Comparison of ENCODE assay signal across 8 cellular contexts in the genomic region with DNA sequence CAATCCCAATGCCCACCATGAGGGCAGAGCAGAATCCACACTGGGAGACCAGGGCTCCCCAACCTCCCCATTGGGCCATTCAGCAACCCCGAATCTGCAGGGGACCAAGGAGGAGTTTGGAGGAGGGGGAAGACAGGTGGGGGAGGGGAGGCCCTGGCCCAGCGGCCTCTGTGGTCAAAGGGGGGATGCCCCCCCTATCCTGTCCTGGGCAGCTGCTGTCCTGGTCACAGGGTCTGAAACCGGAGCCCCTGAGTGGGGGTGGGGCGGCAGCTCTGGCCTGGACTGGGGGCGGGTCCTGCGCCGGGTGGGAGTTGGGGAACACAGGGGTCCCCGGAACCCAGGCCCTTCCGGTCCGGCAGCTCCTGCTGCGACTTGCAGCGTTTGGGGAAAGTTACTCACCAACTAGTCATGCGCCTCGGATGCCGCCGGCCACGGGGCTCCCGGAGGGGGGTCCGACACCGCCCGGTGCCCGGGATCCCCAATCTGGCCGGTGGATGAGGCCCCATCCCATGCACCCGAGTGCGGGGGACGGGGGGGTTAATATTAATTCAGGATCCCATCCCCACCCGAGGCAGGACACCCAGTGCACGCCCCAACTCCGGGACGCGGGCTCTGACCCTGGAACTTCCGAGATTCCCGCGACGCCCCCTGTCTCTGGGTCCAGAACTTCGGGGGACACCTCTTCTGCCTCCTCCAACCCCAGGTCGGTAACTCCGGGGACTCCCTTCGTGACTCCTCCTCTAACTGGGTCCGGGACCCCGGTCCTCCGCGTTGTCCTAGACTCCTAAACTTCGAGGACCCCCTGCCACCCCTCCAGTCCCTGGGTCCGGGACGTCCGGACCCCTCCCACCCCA. TPM values are rescaled to one million over a fixed set of nuclear protein-coding genes. Genes with fewer than 3 reads are reported as not detected.
DNase-seq lines count a peak whose midpoint lies in the region; ATAC-seq and TF ChIP-seq lines count a peak whose summit lies in the region.

No MANE protein-coding gene starts in this region.

- peak overlapping the region; percentile 92 to 98 (median 96) for H3K9ac ChIP-seq in BLaER1 treated with 17β-estradiol and CSF1 and Interleukin-3, amounts not matched to agents 10 nM and 100 nM

- no peak for TF ChIP-seq EP300 in sigmoid colon (IDR thresholded peaks at IDR 0.05)

- no peaks in the 10 kb centered on the region for H3K27me3 ChIP-seq in BLaER1 treated with 17β-estradiol and CSF1 and Interleukin-3, amounts not matched to agents 10 nM and 100 nM
- H3K27me3 ChIP-seq in body of pancreas (no peaks in the 10 kb centered on the region), sigmoid colon (no peaks in the 10 kb centered on the region)

- H3K36me3 ChIP-seq in BLaER1 treated with 17β-estradiol and CSF1 and Interleukin-3, amounts not matched to agents 10 nM and 100 nM: peaks cover 27 to 46% (median 36%) of the 10 kb centered on the region in 11 experiments
- H3K36me3 ChIP-seq in body of pancreas (replicated peaks in 1 of 2; ENCODE audit: insufficient read depth in 1 of 2, low read depth in 2 of 2) (no peaks in the 10 kb centered on the region), sigmoid colon (peaks cover 0 to 20% (median 0%) of the 10 kb centered on the region in 4 donors)

- TF ChIP-seq CTCF in body of pancreas (IDR thresholded peaks at IDR 0.05) (no peak), sigmoid colon (IDR thresholded peaks at IDR 0.05) (no peak)

- peak overlapping the region; percentile 89 to 97 (median 93) for H3K27ac ChIP-seq in BLaER1 treated with 17β-estradiol and CSF1 and Interleukin-3, amounts not matched to agents 10 nM and 100 nM
- H3K27ac ChIP-seq in body of pancreas: peak overlapping the region in 1 of 4 donors; percentile 1
- H3K27ac ChIP-seq in sigmoid colon: peak overlapping the region; percentile 57 to 76 (median 67)

- peak overlapping the region; percentile 89 to 99 (median 95) for H3K4me2 ChIP-seq in BLaER1 treated with 17β-estradiol and CSF1 and Interleukin-3, amounts not matched to agents 10 nM and 100 nM

- no peaks in the 10 kb centered on the region for H3K9me3 ChIP-seq in BLaER1 treated with 17β-estradiol and CSF1 and Interleukin-3, amounts not matched to agents 10 nM and 100 nM (replicated peaks in 1 of 11)
- H3K9me3 ChIP-seq in body of pancreas (no peaks in the 10 kb centered on the region), sigmoid colon (no peaks in the 10 kb centered on the region)

- no peak for DNase-seq in Jurkat, Clone E6-1 (ENCODE audit: low read depth, low spot score)
- DNase-seq in body of pancreas: peak; percentile 25 to 50 (median 35)
- peak; percentile 77 for DNase-seq in iPS-NIHi7 (ENCODE audit: extremely low spot score)
- DNase-seq in sigmoid colon: peak; percentile 84
- no peak for DNase-seq in GM19240 (ENCODE audit: insufficient read length, low spot score)

- WGBS in body of pancreas, 2 donors: 1 to 2% methylated on average over 9 to 42 of the region's 47 CpGs
- WGBS in sigmoid colon, 2 donors: 2 to 4% methylated on average over 47 of the region's 47 CpGs

- peaks cover 17 to 45% (median 22%) of the 10 kb centered on the region in 10 experiments for H3K4me1 ChIP-seq in BLaER1 treated with 17β-estradiol and CSF1 and Interleukin-3, amounts not matched to agents 10 nM and 100 nM
- peaks cover 17% of the 10 kb centered on the region for H3K4me1 ChIP-seq in body of pancreas
- H3K4me1 ChIP-seq in sigmoid colon: peaks cover 0 to 21% (median 11%) of the 10 kb centered on the region in 4 donors

- peak overlapping the region; percentile 76 to 99 (median 92) for H3K4me3 ChIP-seq in BLaER1 treated with 17β-estradiol and CSF1 and Interleukin-3, amounts not matched to agents 10 nM and 100 nM
- H3K4me3 ChIP-seq in Jurkat, Clone E6-1 (ENCODE audit: low read length): peak overlapping the region; percentile 60
- peak overlapping the region; percentile 47 to 52 for H3K4me3 ChIP-seq in body of pancreas
- peak overlapping the region; percentile 63 to 87 (median 83) for H3K4me3 ChIP-seq in sigmoid colon

- peaks cover 0 to 34% (median 18%) of the 10 kb centered on the region in 11 experiments; a peak in 13 of 22 replicates for H4K20me1 ChIP-seq in BLaER1 treated with 17β-estradiol and CSF1 and Interleukin-3, amounts not matched to agents 10 nM and 100 nM

- TF ChIP-seq POLR2A in body of pancreas (IDR thresholded peaks at IDR 0.05): peak in 1 of 3 donors; percentile 10
- no peak for TF ChIP-seq POLR2A in sigmoid colon (IDR thresholded peaks at IDR 0.05)

- ATAC-seq in body of pancreas (peak; percentile 22), HG02588 (IDR thresholded peaks at IDR 0.05; ENCODE audit: unreplicated experiment) (no peak), HG02970 (IDR thresholded peaks at IDR 0.05; ENCODE audit: low FRiP score, unreplicated experiment) (no peak)

- intact Hi-C loops in body of pancreas (cut with DNase I) (no loop called here), sigmoid colon (cut with DNase I) (loop anchor here (2.0 kb wide), 1 partner anchor 21 kb away; the partner anchor contains the start of genes COPE and DDX49)

RNA-seq across cellular contexts. Expression of gene HOMER3, which starts 0.9 kb away (rescaled TPM):
- polyA plus RNA-seq in Jurkat, Clone E6-1 (2012; ENCODE audit: insufficient read depth, insufficient read length): 38.4 TPM
- total RNA-seq in body of pancreas (10 to 100 TPM; 27.5 to 29.0 TPM), sigmoid colon (10 to 100 TPM; 15.7 to 36.3 (median 31.8) TPM)
- 10 to 100 TPM in 1 of 3 donors, 1 to 10 TPM in 2; 6.2 to 22.8 (median 6.6) TPM for polyA plus RNA-seq in sigmoid colon

RNA-seq across cellular contexts. Expression of gene DDX49, which starts 20.6 kb away (rescaled TPM):
- 60.0 TPM for polyA plus RNA-seq in Jurkat, Clone E6-1 (2012; ENCODE audit: insufficient read depth, insufficient read length)
- 10 to 100 TPM; 39.4 to 44.2 TPM for total RNA-seq in body of pancreas
- 10 to 100 TPM; 32.7 to 39.6 (median 38.4) TPM for total RNA-seq in sigmoid colon
- polyA plus RNA-seq in sigmoid colon: 10 to 100 TPM; 35.4 to 51.1 (median 46.1) TPM

RNA-seq across cellular contexts. Expression of gene COPE, which starts 21.0 kb away (rescaled TPM):
- polyA plus RNA-seq in Jurkat, Clone E6-1 (2012; ENCODE audit: insufficient read depth, insufficient read length): 311 TPM
- total RNA-seq in body of pancreas: 100 to 1,000 TPM; 111 to 166 TPM
- 100 to 1,000 TPM; 130 to 198 (median 157) TPM for total RNA-seq in sigmoid colon
- polyA plus RNA-seq in sigmoid colon: 100 to 1,000 TPM; 269 to 346 (median 280) TPM

RNA-seq across cellular contexts. Expression of gene CERS1, which starts 44.2 kb away (rescaled TPM):
- 12.0 TPM for polyA plus RNA-seq in Jurkat, Clone E6-1 (2012; ENCODE audit: insufficient read depth, insufficient read length)
- under 1 TPM; 0.26 to 0.66 TPM for total RNA-seq in body of pancreas
- total RNA-seq in sigmoid colon: 1 to 10 TPM in 2 of 4 donors, under 1 TPM in 2; 0.36 to 3.6 (median 1.1) TPM
- under 1 TPM in 1 of 3 donors, not detected in 2; 0.70 TPM for polyA plus RNA-seq in sigmoid colon

Comparison
In these comparisons a context has a peak if more than half of its experiments do, and no peak if none do; other contexts are left out.
1. DNase-seq: peak in body of pancreas (4 of 4), iPS-NIHi7 (single experiment) and sigmoid colon (single experiment); none in Jurkat, Clone E6-1 (single experiment) and GM19240 (single experiment).
2. Peak in every context shown above with its lines, with median percentiles within 50 percentile points of each other: H3K4me3 ChIP-seq.